21 cellular contexts compared by ENCODE assay signal in genomic region chr1:25120286-25120685, GRCh38.
DNase-seq lines count a peak whose midpoint lies in the region; ATAC-seq and TF ChIP-seq lines count a peak whose summit lies in the region.
"Had no signal": no experiment of that assay in that cellular context is flagged by ENCODE, and none has a peak within 500 bp of the region (broad histone marks: within the 10 kb centered on the region; RNA-seq: fewer than 3 reads in every experiment).

No MANE protein-coding gene starts in this region.

- peak overlapping the region; percentile 6 for H3K4me3 Mint-ChIP-seq in natural killer cell treated with Interleukin-12 subunit alpha and Interleukin-12 subunit beta and Interleukin-15 and Interleukin-18, amount 100 ng/mL, for 72 hours
- H3K4me3 Mint-ChIP-seq in natural killer cell = no peak overlapping the region
- peak overlapping the region in 4 of 8 donors; percentile 13 to 35 (median 28) for H3K4me3 Mint-ChIP-seq in CD4-positive, alpha-beta memory T cell
- H3K4me3 Mint-ChIP-seq: activated CD4-positive, alpha-beta T cell treated with anti-CD3 and anti-CD28 coated beads, Interleukin-2, amount 10 ng/mL, durations not matched to agents 7 days and 5 days; brain; endodermal cell had no signal

- H3K27me3 ChIP-seq in OCI-LY3 (ENCODE audit: low read depth, low read length) (0 out of 2 replicates have a peak, but pooled peaks cover under 1% of the 10 kb centered on the region), SK-N-SH (ENCODE audit: insufficient read depth) (no peaks in the 10 kb centered on the region)
- H3K27me3 ChIP-seq in CD4-positive, alpha-beta memory T cell (ENCODE audit: insufficient read depth, low read length) = no peaks in the 10 kb centered on the region
- H3K27me3 ChIP-seq: Peyer's patch, SJSA1 had no signal

- no peak for ATAC-seq in natural killer cell treated with Interleukin-12 subunit alpha and Interleukin-12 subunit beta and Interleukin-15 and Interleukin-18, amount 100 ng/mL, for 72 hours
- ATAC-seq in natural killer cell = no peak
- no peak for ATAC-seq in GM19035 (IDR thresholded peaks at IDR 0.05; ENCODE audit: unreplicated experiment)
- ATAC-seq: left cardiac atrium; naive thymus-derived CD4-positive, alpha-beta T cell; sciatic nerve had no signal

- H3K27me3 Mint-ChIP-seq in natural killer cell treated with Interleukin-12 subunit alpha and Interleukin-12 subunit beta and Interleukin-15 and Interleukin-18, amount 100 ng/mL, for 72 hours = peaks cover 1 to 12% of the 10 kb centered on the region in 2 donors
- H3K27me3 Mint-ChIP-seq in natural killer cell (ENCODE audit: low read depth in 2 of 2) = peaks cover 13% of the 10 kb centered on the region in 2 donors
- H3K27me3 Mint-ChIP-seq in CD4-positive, alpha-beta memory T cell = peaks cover 1 to 8% of the 10 kb centered on the region in 2 donors

- no peaks in the 10 kb centered on the region for H3F3A ChIP-seq in SK-N-SH (replicated peaks; ENCODE audit: insufficient read depth)

- H3K36me3 ChIP-seq in OCI-LY3 (replicated peaks; ENCODE audit: low read depth, low read length) (no peaks in the 10 kb centered on the region), SK-N-SH (replicated peaks in 1 of 2; ENCODE audit: control insufficient read depth in 1 of 2, insufficient read depth in 2 of 2, low read length in 1 of 2) (no peaks in the 10 kb centered on the region)
- H3K36me3 ChIP-seq in CD4-positive, alpha-beta memory T cell (ENCODE audit: insufficient read depth, low read length) = no peaks in the 10 kb centered on the region
- H3K36me3 ChIP-seq: Peyer's patch, SJSA1 had no signal

- H3K79me2 ChIP-seq in OCI-LY3 (ENCODE audit: low read length) (no peaks in the 10 kb centered on the region), SK-N-SH (ENCODE audit: insufficient read depth) (no peaks in the 10 kb centered on the region)
- H3K79me2 ChIP-seq: parathyroid adenoma had no signal

- DNase-seq in natural killer cell treated with Interleukin-12 subunit alpha and Interleukin-12 subunit beta and Interleukin-15 and Interleukin-18, amount 100 ng/mL, for 72 hours (ENCODE audit: low spot score) = no peak
- DNase-seq in natural killer cell (no peak), fibroblast of gingiva (ENCODE audit: low read depth) (peak; percentile 18), SK-N-SH (no peak)
- no peak for DNase-seq in CD4-positive, alpha-beta memory T cell
- DNase-seq: activated CD4-positive, alpha-beta T cell treated with anti-CD3 and anti-CD28 coated beads, Interleukin-2, amount 10 ng/mL, durations not matched to agents 7 days and 5 days; endodermal cell; left cardiac atrium; mesendoderm; naive thymus-derived CD4-positive, alpha-beta T cell; NCI-H1092 treated with DMSO at 0.1 percent for 48 hours; NCI-H2081; NCI-H446; Peyer's patch had no signal

- H2AFZ ChIP-seq in OCI-LY3 (ENCODE audit: low read depth, low read length) (0 out of 2 replicates have a peak overlapping the region, but pooled peaks have one; percentile 28), SK-N-SH (ENCODE audit: low read depth) (no peak overlapping the region)
- H2AFZ ChIP-seq: parathyroid adenoma had no signal

- TF ChIP-seq CTCF in natural killer cell (IDR thresholded peaks at IDR 0.05) (no peak), OCI-LY3 (IDR thresholded peaks at IDR 0.05; ENCODE audit: low read depth, low read length) (no peak), SK-N-SH (IDR thresholded peaks at IDR 0.05) (no peak)

- H3K9me3 ChIP-seq in OCI-LY3 (ENCODE audit: insufficient read depth, low read length) = no peaks in the 10 kb centered on the region
- H3K9me3 ChIP-seq in SK-N-SH = no peaks in the 10 kb centered on the region
- H3K9me3 ChIP-seq in CD4-positive, alpha-beta memory T cell (ENCODE audit: control insufficient read depth in 1 of 2, low read length in 2 of 2) = no peaks in the 10 kb centered on the region
- H3K9me3 ChIP-seq: Peyer's patch, SJSA1 had no signal

- no peak for TF ChIP-seq RAD21 in SK-N-SH (IDR thresholded peaks at IDR 0.05; ENCODE audit: low read length)

- no peaks in the 10 kb centered on the region for H3K36me3 Mint-ChIP-seq in natural killer cell treated with Interleukin-12 subunit alpha and Interleukin-12 subunit beta and Interleukin-15 and Interleukin-18, amount 100 ng/mL, for 72 hours
- H3K36me3 Mint-ChIP-seq in natural killer cell = no peaks in the 10 kb centered on the region
- no peaks in the 10 kb centered on the region for H3K36me3 Mint-ChIP-seq in CD4-positive, alpha-beta memory T cell
- H3K36me3 Mint-ChIP-seq: brain; naive thymus-derived CD4-positive, alpha-beta T cell had no signal

- 48% methylated on average over 8 of the region's 8 CpGs for WGBS in SK-N-SH (ENCODE audit: low lambda C conversion rate)

- no peak for TF ChIP-seq EP300 in SK-N-SH (IDR thresholded peaks at IDR 0.05; ENCODE audit: borderline replicate concordance in 1 of 2, low read depth in 1 of 2, low read length in 1 of 2)

- no peaks in the 10 kb centered on the region for H3K9me2 ChIP-seq in SK-N-SH

- intact Hi-C loops in natural killer cell (cut with micrococcal nuclease) = no loop called here
- intact Hi-C loops in CD4-positive, alpha-beta memory T cell (cut with micrococcal nuclease) = no loop called here

- CTCF ChIA-PET in SK-N-SH (lab: Yijun Ruan, JAX) = interaction anchor here (1.0 to 1.2 kb wide), 2 partner anchors 13 to 19 kb away, joined by 3 read pairs; no protein-coding TSS in a partner anchor
- CTCF ChIA-PET in CD4-positive, alpha-beta memory T cell (lab: Charles Lee; ENCODE audit: partially characterized antibody) = interaction anchor here (1.1 kb wide), 1 partner anchor 31 kb away, joined by 4 read pairs; no protein-coding TSS in a partner anchor

- POLR2A ChIA-PET in SK-N-SH (lab: Yijun Ruan, JAX) = interaction anchor here (1.1 kb wide), 1 partner anchor 21 kb away, joined by 3 read pairs; no protein-coding TSS in a partner anchor
- POLR2A ChIA-PET in CD4-positive, alpha-beta memory T cell (lab: Charles Lee; ENCODE audit: partially characterized antibody) = no interaction called here

- H3K4me2 ChIP-seq in OCI-LY3 (ENCODE audit: low read length) (peak overlapping the region; percentile 32), SK-N-SH (no peak overlapping the region)

- peaks cover 9% of the 10 kb centered on the region in 2 donors for H3K4me1 Mint-ChIP-seq in natural killer cell treated with Interleukin-12 subunit alpha and Interleukin-12 subunit beta and Interleukin-15 and Interleukin-18, amount 100 ng/mL, for 72 hours (ENCODE audit: low read depth in 2 of 2)
- peaks cover 0 to 12% of the 10 kb centered on the region in 2 donors for H3K4me1 Mint-ChIP-seq in natural killer cell
- peaks cover 6 to 16% (median 11%) of the 10 kb centered on the region in 4 donors for H3K4me1 Mint-ChIP-seq in CD4-positive, alpha-beta memory T cell
- H3K4me1 Mint-ChIP-seq: brain had no signal

- H3K9ac ChIP-seq in OCI-LY3 (ENCODE audit: low read length) = no peak overlapping the region
- H3K9ac ChIP-seq in SK-N-SH = no peak overlapping the region
- H3K9ac ChIP-seq: parathyroid adenoma had no signal

- H3K27ac ChIP-seq in OCI-LY3 (ENCODE audit: low read length) (peak overlapping the region; percentile 43; the same call in 1 of the 2 replicates), SK-N-SH (ENCODE audit: low read depth in 2 of 2, low read length in 1 of 2) (no peak overlapping the region)
- H3K27ac ChIP-seq in CD4-positive, alpha-beta memory T cell (ENCODE audit: low read depth, low read length) = no peak overlapping the region
- H3K27ac ChIP-seq: coronary artery, parathyroid adenoma, Peyer's patch, SJSA1 had no signal

- no peaks in the 10 kb centered on the region for H4K20me1 ChIP-seq in OCI-LY3 (ENCODE audit: insufficient read depth, low read length)
- H4K20me1 ChIP-seq in SK-N-SH (ENCODE audit: insufficient read depth) = no peaks in the 10 kb centered on the region

- H3K9me3 Mint-ChIP-seq in natural killer cell treated with Interleukin-12 subunit alpha and Interleukin-12 subunit beta and Interleukin-15 and Interleukin-18, amount 100 ng/mL, for 72 hours = no peaks in the 10 kb centered on the region
- no peaks in the 10 kb centered on the region for H3K9me3 Mint-ChIP-seq in natural killer cell
- peaks cover 0 to 2% (median 0%) of the 10 kb centered on the region in 8 donors for H3K9me3 Mint-ChIP-seq in CD4-positive, alpha-beta memory T cell
- H3K9me3 Mint-ChIP-seq: activated CD4-positive, alpha-beta T cell treated with anti-CD3 and anti-CD28 coated beads, Interleukin-2, amount 10 ng/mL, durations not matched to agents 7 days and 5 days had no signal

- peaks cover 31% of the 10 kb centered on the region for H3K4me1 ChIP-seq in OCI-LY3 (ENCODE audit: low read length)
- no peaks in the 10 kb centered on the region for H3K4me1 ChIP-seq in SK-N-SH (ENCODE audit: control insufficient read depth in 1 of 2, insufficient read depth in 2 of 2, low read depth in 1 of 2, low read length in 1 of 2)
- H3K4me1 ChIP-seq in CD4-positive, alpha-beta memory T cell (ENCODE audit: insufficient read depth, low read length) = peaks cover 9% of the 10 kb centered on the region
- H3K4me1 ChIP-seq: parathyroid adenoma, Peyer's patch, SJSA1 had no signal

- no peak overlapping the region for H3K4me3 ChIP-seq in OCI-LY3 (ENCODE audit: low read length)
- H3K4me3 ChIP-seq in SK-N-SH (ENCODE audit: low read depth in 2 of 2, low read length in 1 of 2) = no peak overlapping the region
- no peak overlapping the region for H3K4me3 ChIP-seq in CD4-positive, alpha-beta memory T cell (ENCODE audit: low read length in 2 of 2)
- H3K4me3 ChIP-seq: coronary artery, Peyer's patch, SJSA1 had no signal

- H3K27ac Mint-ChIP-seq in natural killer cell treated with Interleukin-12 subunit alpha and Interleukin-12 subunit beta and Interleukin-15 and Interleukin-18, amount 100 ng/mL, for 72 hours = peak overlapping the region; percentile 20 to 61
- H3K27ac Mint-ChIP-seq in natural killer cell = no peak overlapping the region
- no peak overlapping the region for H3K27ac Mint-ChIP-seq in CD4-positive, alpha-beta memory T cell
- H3K27ac Mint-ChIP-seq: activated CD4-positive, alpha-beta T cell treated with anti-CD3 and anti-CD28 coated beads, Interleukin-2, amount 10 ng/mL, durations not matched to agents 7 days and 5 days; endodermal cell had no signal

TF ChIP-seq in SK-N-SH, 30 proteins besides CTCF, POLR2A, EP300 and RAD21:
- TF ChIP-seq MAX (IDR thresholded peaks at IDR 0.05; ENCODE audit: low read depth) (no peak), CHD2 (IDR thresholded peaks at IDR 0.05; ENCODE audit: low read length, partially characterized antibody) (no peak), NFIC (IDR thresholded peaks at IDR 0.05; ENCODE audit: borderline replicate concordance) (no peak), TEAD4 (IDR thresholded peaks at IDR 0.05; ENCODE audit: borderline replicate concordance, insufficient read depth) (no peak), TAF1 (IDR thresholded peaks at IDR 0.05; ENCODE audit: borderline replicate concordance, low read depth, low read length) (no peak), RXRA (IDR thresholded peaks at IDR 0.05; ENCODE audit: borderline replicate concordance, low read depth) (no peak), ELF1 (IDR thresholded peaks at IDR 0.05) (no peak), YY1 (IDR thresholded peaks at IDR 0.05; ENCODE audit: low read depth) (no peak)

Comparison
In these comparisons a context has a peak if more than half of its experiments do, and no peak if none do; other contexts are left out.
1. H3K27ac Mint-ChIP-seq: peak in natural killer cell treated with Interleukin-12 subunit alpha and Interleukin-12 subunit beta and Interleukin-15 and Interleukin-18, amount 100 ng/mL, for 72 hours (2 of 2); none in natural killer cell (0 of 2) and CD4-positive, alpha-beta memory T cell (0 of 7).